ENCODE assay signal across 1 cellular context in the genomic region with DNA sequence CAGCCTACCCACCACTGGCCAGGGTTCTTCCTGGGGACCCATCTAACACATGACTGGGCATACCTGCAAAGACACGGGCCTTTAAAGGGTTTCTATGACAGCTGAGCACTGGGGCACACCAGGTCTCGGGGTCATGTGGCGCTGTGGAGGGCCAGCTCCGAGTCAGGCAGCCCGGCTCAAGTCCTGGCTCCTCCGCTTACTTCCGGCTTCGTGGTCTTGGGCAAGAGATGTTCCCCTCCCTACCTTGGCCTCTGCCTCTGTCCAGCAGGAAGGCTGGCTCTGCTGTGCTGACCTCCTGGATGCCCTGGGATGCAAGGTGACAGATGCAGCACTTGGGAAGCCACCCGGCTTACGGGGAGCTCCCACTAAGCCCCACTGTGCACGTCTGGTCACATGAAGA.
TF ChIP-seq lines count a peak whose summit lies in the region.

No MANE protein-coding gene starts in this region.

TF ChIP-seq in WTC11, 78 proteins besides CTCF, POLR2A, EP300 and RAD21 (continued from another document):
- TF ChIP-seq, protein P1, sequence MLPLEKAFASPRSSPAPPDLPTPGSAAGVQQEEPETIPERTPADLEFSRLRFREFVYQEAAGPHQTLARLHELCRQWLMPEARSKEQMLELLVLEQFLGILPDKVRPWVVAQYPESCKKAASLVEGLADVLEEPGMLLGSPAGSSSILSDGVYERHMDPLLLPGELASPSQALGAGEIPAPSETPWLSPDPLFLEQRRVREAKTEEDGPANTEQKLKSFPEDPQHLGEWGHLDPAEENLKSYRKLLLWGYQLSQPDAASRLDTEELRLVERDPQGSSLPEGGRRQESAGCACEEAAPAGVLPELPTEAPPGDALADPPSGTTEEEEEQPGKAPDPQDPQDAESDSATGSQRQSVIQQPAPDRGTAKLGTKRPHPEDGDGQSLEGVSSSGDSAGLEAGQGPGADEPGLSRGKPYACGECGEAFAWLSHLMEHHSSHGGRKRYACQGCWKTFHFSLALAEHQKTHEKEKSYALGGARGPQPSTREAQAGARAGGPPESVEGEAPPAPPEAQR (CRISPR knock-in tag; IDR thresholded peaks at IDR 0.05), result no peak
- no peak for TF ChIP-seq PRRX2 (CRISPR knock-in tag; IDR thresholded peaks at IDR 0.05)
- TF ChIP-seq, protein P2, sequence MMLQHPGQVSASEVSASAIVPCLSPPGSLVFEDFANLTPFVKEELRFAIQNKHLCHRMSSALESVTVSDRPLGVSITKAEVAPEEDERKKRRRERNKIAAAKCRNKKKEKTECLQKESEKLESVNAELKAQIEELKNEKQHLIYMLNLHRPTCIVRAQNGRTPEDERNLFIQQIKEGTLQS (CRISPR knock-in tag; conservative IDR thresholded peaks at IDR 0.05), result no peak
- TF ChIP-seq, protein P3, sequence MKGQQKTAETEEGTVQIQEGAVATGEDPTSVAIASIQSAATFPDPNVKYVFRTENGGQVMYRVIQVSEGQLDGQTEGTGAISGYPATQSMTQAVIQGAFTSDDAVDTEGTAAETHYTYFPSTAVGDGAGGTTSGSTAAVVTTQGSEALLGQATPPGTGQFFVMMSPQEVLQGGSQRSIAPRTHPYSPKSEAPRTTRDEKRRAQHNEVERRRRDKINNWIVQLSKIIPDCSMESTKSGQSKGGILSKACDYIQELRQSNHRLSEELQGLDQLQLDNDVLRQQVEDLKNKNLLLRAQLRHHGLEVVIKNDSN (CRISPR knock-in tag; IDR thresholded peaks at IDR 0.05), result no peak
- no peak for TF ChIP-seq NFE2L1 (CRISPR knock-in tag; IDR thresholded peaks at IDR 0.05)
